10 cellular contexts compared by ENCODE assay signal in genomic region chr3:141828487-141829284, GRCh38. TPM values are rescaled to one million over a fixed set of nuclear protein-coding genes. Genes with fewer than 3 reads are reported as not detected.
A peak's percentile ranks its signal among the peaks of the same experiment; 100 is the strongest.
DNase-seq lines count a peak whose midpoint lies in the region; ATAC-seq and TF ChIP-seq lines count a peak whose summit lies in the region.
"Had no signal": no experiment of that assay in that cellular context is flagged by ENCODE, and none has a peak within 500 bp of the region (broad histone marks: within the 10 kb centered on the region; RNA-seq: fewer than 3 reads in every experiment).

No MANE protein-coding gene starts in this region.

- H3K27ac ChIP-seq in lung (ENCODE audit: low read depth in 1 of 2, low read length in 1 of 2), result peak overlapping the region in 1 of 2 donors; percentile 45

- TF ChIP-seq CTCF in cardiac fibroblast (IDR thresholded peaks at IDR 0.05; ENCODE audit: low read depth, low read length) (no peak), lung (IDR thresholded peaks at IDR 0.05; ENCODE audit: control extremely low read depth, extremely low read depth) (no peak)

- H3K4me3 ChIP-seq in cardiac fibroblast (replicated peaks in 1 of 2; ENCODE audit: low read depth in 2 of 2, low read length in 2 of 2), result no peak overlapping the region
- H3K4me3 ChIP-seq in lung, result no peak overlapping the region

- DNase-seq in EL (peak; percentile 23), NCI-H2029 treated with DMSO at 0.1 percent for 48 hours (lab: John Stamatoyannopoulos, UW) (peak; percentile 62), cardiac fibroblast (ENCODE audit: low read depth in 2 of 2) (peak; percentile 42 to 67), lung (ENCODE audit: low spot score) (peak; percentile 58), cerebellum (ENCODE audit: low spot score) (no peak)
- DNase-seq in stimulated activated CD4-positive, alpha-beta T cell treated with anti-CD3 and anti-CD28 coated beads, Interleukin-15, amount 100 ng/mL, for 24 hours, result no peak
- DNase-seq: effector CD4-positive, alpha-beta T cell; NCI-H446 treated with DMSO at 0.1 percent for 48 hours had no signal

- H3K36me3 ChIP-seq in lung (ENCODE audit: control insufficient read depth in 2 of 2, insufficient read depth in 2 of 2, low read length in 2 of 2), result no peaks in the 10 kb centered on the region

- WGBS in lung, 2 donors, result 31 to 39% methylated on average over 2 of the region's 2 CpGs

- H3K4me1 ChIP-seq in lung (ENCODE audit: control insufficient read depth in 2 of 2, insufficient read depth in 2 of 2, low read length in 2 of 2), result peaks cover 0 to 3% of the 10 kb centered on the region in 2 donors

- ATAC-seq in lung (ENCODE audit: insufficient read depth, low FRiP score) (peak; percentile 81), HG02852 (IDR thresholded peaks at IDR 0.05; ENCODE audit: unreplicated experiment) (no peak), HG02610 (IDR thresholded peaks at IDR 0.05; ENCODE audit: unreplicated experiment) (no peak)

- H3K27me3 ChIP-seq in lung (ENCODE audit: control insufficient read depth, insufficient read depth), result no peaks in the 10 kb centered on the region

- no peaks in the 10 kb centered on the region for H3K9me3 ChIP-seq in lung (ENCODE audit: control insufficient read depth in 2 of 2, insufficient read depth in 1 of 2, low read length in 1 of 2)

RNA-seq across cellular contexts. Expression of gene ATP1B3, which starts 47.8 kb away (rescaled TPM):
- total RNA-seq in lung (100 to 1,000 TPM in 1 of 2 donors, 10 to 100 TPM in 1; 33.4 to 124 TPM), cerebellum (43.1 TPM)
- 100 to 1,000 TPM; 133 to 160 TPM for polyA plus RNA-seq in lung

Comparison
In these comparisons a context has a peak if more than half of its experiments do, and no peak if none do; other contexts are left out.
1. DNase-seq: peak in EL (single experiment), NCI-H2029 treated with DMSO at 0.1 percent for 48 hours (single experiment), cardiac fibroblast (2 of 2) and lung (single experiment); none in stimulated activated CD4-positive, alpha-beta T cell treated with anti-CD3 and anti-CD28 coated beads, Interleukin-15, amount 100 ng/mL, for 24 hours (single experiment) and cerebellum (single experiment).